In genomic region chr1:179121159-179121938, GRCh38 we compare ENCODE assay signal across 8 cellular contexts. TPM values are rescaled to one million over a fixed set of nuclear protein-coding genes. Genes with fewer than 3 reads are reported as not detected.
DNase-seq lines count a peak whose midpoint lies in the region; ATAC-seq and TF ChIP-seq lines count a peak whose summit lies in the region.

No MANE protein-coding gene starts in this region.

- H3K4me1 Mint-ChIP-seq in activated CD4-positive, alpha-beta T cell treated with anti-CD3 and anti-CD28 coated beads, Interleukin-2, amount 10 ng/mL, durations not matched to agents 7 days and 5 days: peaks cover 3% of the 10 kb centered on the region
- peaks cover 2% of the 10 kb centered on the region for H3K4me1 Mint-ChIP-seq in progenitor cell of endocrine pancreas (ENCODE audit: low read depth)

- CTCF ChIA-PET in activated CD4-positive, alpha-beta T cell treated with anti-CD3 and anti-CD28 coated beads, Interleukin-2, amount 10 ng/mL, durations not matched to agents 7 days and 5 days (lab: Charles Lee): interaction anchor here (0.5 to 1.9 kb wide), 13 partner anchors 8 to 764 kb away, joined by 3 to 9 read pairs (median 3); partner anchors contain the start of gene SOAT1

- POLR2A ChIA-PET in activated CD4-positive, alpha-beta T cell treated with anti-CD3 and anti-CD28 coated beads, Interleukin-2, amount 10 ng/mL, durations not matched to agents 7 days and 5 days (lab: Charles Lee): no interaction called here

- no peaks in the 10 kb centered on the region for H3K27me3 ChIP-seq in foreskin keratinocyte

- ATAC-seq in foreskin keratinocyte (no peak), GM18511 (IDR thresholded peaks at IDR 0.05; ENCODE audit: unreplicated experiment) (no peak), HG02623 (IDR thresholded peaks at IDR 0.05; ENCODE audit: unreplicated experiment) (no peak)

- peak overlapping the region; percentile 46 for H3K27ac Mint-ChIP-seq in activated CD4-positive, alpha-beta T cell treated with anti-CD3 and anti-CD28 coated beads, Interleukin-2, amount 10 ng/mL, durations not matched to agents 7 days and 5 days
- peak overlapping the region; percentile 69 for H3K27ac Mint-ChIP-seq in progenitor cell of endocrine pancreas

- TF ChIP-seq CTCF in foreskin keratinocyte (conservative IDR thresholded peaks at IDR 0.05): peak; percentile 60
- TF ChIP-seq CTCF in progenitor cell of endocrine pancreas (IDR thresholded peaks at IDR 0.05; ENCODE audit: unreplicated experiment): peak; percentile 64

- peaks cover 12% of the 10 kb centered on the region for H3K36me3 Mint-ChIP-seq in activated CD4-positive, alpha-beta T cell treated with anti-CD3 and anti-CD28 coated beads, Interleukin-2, amount 10 ng/mL, durations not matched to agents 7 days and 5 days (ENCODE audit: low read depth)
- H3K36me3 Mint-ChIP-seq in progenitor cell of endocrine pancreas (ENCODE audit: insufficient read depth): peaks cover 18% of the 10 kb centered on the region

- peaks cover 27% of the 10 kb centered on the region for H3K4me1 ChIP-seq in foreskin keratinocyte

- no peak overlapping the region for H3K4me3 Mint-ChIP-seq in activated CD4-positive, alpha-beta T cell treated with anti-CD3 and anti-CD28 coated beads, Interleukin-2, amount 10 ng/mL, durations not matched to agents 7 days and 5 days
- no peak overlapping the region for H3K4me3 Mint-ChIP-seq in progenitor cell of endocrine pancreas (ENCODE audit: low read depth)

- DNase-seq in Daoy (ENCODE audit: low read depth): peak; percentile 38
- peak; percentile 61 to 73 for DNase-seq in Kasumi-1 (lab: John Stamatoyannopoulos, UW)
- peak; percentile 65 for DNase-seq in activated CD4-positive, alpha-beta T cell treated with anti-CD3 and anti-CD28 coated beads, Interleukin-2, amount 10 ng/mL, durations not matched to agents 7 days and 5 days
- no peak for DNase-seq in foreskin keratinocyte
- DNase-seq in progenitor cell of endocrine pancreas (ENCODE audit: low spot score, unreplicated experiment): no peak
- no peak for DNase-seq in cerebellum (ENCODE audit: low spot score)

- H3K9me3 Mint-ChIP-seq in activated CD4-positive, alpha-beta T cell treated with anti-CD3 and anti-CD28 coated beads, Interleukin-2, amount 10 ng/mL, durations not matched to agents 7 days and 5 days: no peaks in the 10 kb centered on the region
- H3K9me3 Mint-ChIP-seq in progenitor cell of endocrine pancreas (ENCODE audit: low read depth): no peaks in the 10 kb centered on the region

- H3K27ac ChIP-seq in foreskin keratinocyte: no peak overlapping the region

- H3K27me3 Mint-ChIP-seq in activated CD4-positive, alpha-beta T cell treated with anti-CD3 and anti-CD28 coated beads, Interleukin-2, amount 10 ng/mL, durations not matched to agents 7 days and 5 days: no peaks in the 10 kb centered on the region
- no peaks in the 10 kb centered on the region for H3K27me3 Mint-ChIP-seq in progenitor cell of endocrine pancreas

RNA-seq across cellular contexts. Expression of gene TOR3A, which starts 39.5 kb away (rescaled TPM):
- total RNA-seq in Daoy (2014; rRNA removed; shearing (Covaris generic)): 27.7 and 39.2 TPM in 2 replicates
- total RNA-seq in activated CD4-positive, alpha-beta T cell treated with anti-CD3 and anti-CD28 coated beads, Interleukin-2, amount 10 ng/mL, durations not matched to agents 7 days and 5 days: 10 to 100 TPM; 43.9 to 46.6 TPM
- total RNA-seq in foreskin keratinocyte (31.2 and 32.1 TPM in 2 replicates), progenitor cell of endocrine pancreas (27.4 and 27.9 TPM in 2 replicates), cerebellum (13.2 TPM)
- polyA plus RNA-seq in foreskin keratinocyte: 31.1 and 35.8 TPM in 2 replicates

Comparison
In these comparisons a context has a peak if more than half of its experiments do, and no peak if none do; other contexts are left out.
1. DNase-seq: peak in Daoy (single experiment), Kasumi-1 (2 of 2) and activated CD4-positive, alpha-beta T cell treated with anti-CD3 and anti-CD28 coated beads, Interleukin-2, amount 10 ng/mL, durations not matched to agents 7 days and 5 days (single experiment); none in foreskin keratinocyte (0 of 2), progenitor cell of endocrine pancreas (single experiment) and cerebellum (single experiment).